Comparison of ENCODE assay signal across 8 cellular contexts in genomic region chr17:67800495-67800928, GRCh38. TPM values are rescaled to one million over a fixed set of nuclear protein-coding genes. Genes with fewer than 3 reads are reported as not detected.
DNase-seq lines count a peak whose midpoint lies in the region; ATAC-seq and TF ChIP-seq lines count a peak whose summit lies in the region.

No MANE protein-coding gene starts in this region.

- H3K27me3 ChIP-seq in adrenal gland = no peaks in the 10 kb centered on the region
- no peaks in the 10 kb centered on the region for H3K27me3 ChIP-seq in heart right ventricle

- H3K36me3 ChIP-seq in adrenal gland (replicated peaks in 1 of 2) = no peaks in the 10 kb centered on the region
- H3K36me3 ChIP-seq in heart right ventricle = no peaks in the 10 kb centered on the region

- WGBS in adrenal gland, 4 donors = 29 to 52% (median 35%) methylated on average over 3 to 7 of the region's 7 CpGs
- 37 to 38% methylated on average over 7 of the region's 7 CpGs for WGBS in heart right ventricle, 2 donors

- TF ChIP-seq POLR2A in Raji (IDR thresholded peaks at IDR 0.05; ENCODE audit: insufficient read depth, low read depth, low read length) (peak; percentile 42; the same call in 1 of the 2 replicates), adrenal gland (IDR thresholded peaks at IDR 0.05) (no peak)

- intact Hi-C loops in adrenal gland (cut with DNase I) (no loop called here), heart right ventricle (cut with DNase I) (loop anchor here in 2 of 10 donors (1.0 to 10.0 kb wide), 2 partner anchors 25 to 114 kb away; partner anchors contain the start of gene BPTF (in 1 of the 2))

- H3K9me3 ChIP-seq in adrenal gland (replicated peaks in 1 of 3) (no peaks in the 10 kb centered on the region), heart right ventricle (no peaks in the 10 kb centered on the region)

- no peak overlapping the region for H3K4me3 ChIP-seq in adrenal gland
- no peak overlapping the region for H3K4me3 ChIP-seq in heart right ventricle

- TF ChIP-seq CTCF in adrenal gland (IDR thresholded peaks at IDR 0.05) (peak; percentile 47 to 75 (median 67)), heart right ventricle (IDR thresholded peaks at IDR 0.05) (peak; percentile 32 to 77 (median 65))

- ATAC-seq in GM21576 (IDR thresholded peaks at IDR 0.05; ENCODE audit: unreplicated experiment) (peak; percentile 87), heart right ventricle (peak; percentile 75 to 94 (median 88)), HG03039 (IDR thresholded peaks at IDR 0.05; ENCODE audit: unreplicated experiment) (no peak)

- H3K27ac ChIP-seq in adrenal gland = no peak overlapping the region
- no peak overlapping the region for H3K27ac ChIP-seq in heart right ventricle

- peak; percentile 90 for DNase-seq in DMS53 (lab: John Stamatoyannopoulos, UW)
- DNase-seq in LoVo (ENCODE audit: low spot score) = peak; percentile 50
- peak; percentile 66 to 94 (median 88) for DNase-seq in adrenal gland
- DNase-seq in heart right ventricle = peak; percentile 69 to 77
- peak; percentile 45 for DNase-seq in pulmonary artery endothelial cell (ENCODE audit: low read depth, low spot score)

- H3K4me1 ChIP-seq in adrenal gland (replicated peaks in 1 of 2) (no peaks in the 10 kb centered on the region), heart right ventricle (peaks cover 0 to 11% (median 0%) of the 10 kb centered on the region in 9 donors)

RNA-seq across cellular contexts. Expression of gene BPTF, which starts 24.8 kb away (rescaled TPM):
- 10 to 100 TPM; 50.2 to 91.6 (median 68.4) TPM for total RNA-seq in adrenal gland
- polyA plus RNA-seq in adrenal gland = 10 to 100 TPM; 17.3 to 43.4 (median 27.5) TPM
- 100 to 1,000 TPM in 1 of 10 donors, 10 to 100 TPM in 9; 56.7 to 102 (median 86.6) TPM for total RNA-seq in heart right ventricle
- polyA plus RNA-seq in heart right ventricle = 10 to 100 TPM in 1 of 2 donors, 1 to 10 TPM in 1; 9.2 to 21.7 TPM
- 23.7 and 51.2 TPM in 2 replicates for total RNA-seq in pulmonary artery endothelial cell
